In genomic region chr17:18481803-18482202, GRCh38 we compare ENCODE assay signal across 6 cellular contexts. TPM values are rescaled to one million over a fixed set of nuclear protein-coding genes. Genes with fewer than 3 reads are reported as not detected.
"Had no signal": no experiment of that assay in that cellular context is flagged by ENCODE, and none has a peak within 500 bp of the region (broad histone marks: within the 10 kb centered on the region; RNA-seq: fewer than 3 reads in every experiment).

No MANE protein-coding gene starts in this region.

RNA-seq across cellular contexts. Expression of gene LGALS9C, which starts 5.2 kb away (rescaled TPM):
- total RNA-seq: GM23248, GM23338, H1, H4, H7, H9 had no signal
- polyA plus RNA-seq: GM23248, GM23338 had no signal
